26 cellular contexts compared by ENCODE assay signal in genomic region chr4:124104628-124105027, GRCh38.
DNase-seq lines count a peak whose midpoint lies in the region; FAIRE-seq and TF ChIP-seq lines count a peak whose summit lies in the region.
"Had no signal": no experiment of that assay in that cellular context is flagged by ENCODE, and none has a peak within 500 bp of the region (broad histone marks: within the 10 kb centered on the region; RNA-seq: fewer than 3 reads in every experiment).

No MANE protein-coding gene starts in this region.

- H3K27me3 ChIP-seq in bronchial epithelial cell (ENCODE audit: control insufficient read depth, insufficient read depth, low read length) (no peaks in the 10 kb centered on the region), esophagus (ENCODE audit: control insufficient read depth in 1 of 2, insufficient read depth in 2 of 2, low read length in 2 of 2) (no peaks in the 10 kb centered on the region), keratinocyte (ENCODE audit: control insufficient read depth, extremely low read depth, insufficient read depth, low read length) (no peaks in the 10 kb centered on the region), suprapubic skin (no peaks in the 10 kb centered on the region)
- H3K27me3 ChIP-seq: SJSA1 had no signal

- peaks cover 3% of the 10 kb centered on the region for H3K9me1 ChIP-seq in keratinocyte (ENCODE audit: control insufficient read depth, extremely low read depth, insufficient read depth, low read length)

- H3K9ac ChIP-seq in keratinocyte (ENCODE audit: control insufficient read depth, extremely low read depth, insufficient read depth, low read length), result no peak overlapping the region

- 48 to 81% methylated on average over 3 of the region's 3 CpGs for WGBS in esophagus, 2 donors
- WGBS in suprapubic skin, result 75% methylated on average over 3 of the region's 3 CpGs

- peak overlapping the region; percentile 61 for H3K4me2 ChIP-seq in keratinocyte (ENCODE audit: control insufficient read depth, extremely low read depth, insufficient read depth, low read depth, low read length)

- no peaks in the 10 kb centered on the region for H3K79me2 ChIP-seq in keratinocyte (ENCODE audit: control insufficient read depth, insufficient read depth, low read length)

- no peak for TF ChIP-seq CTCF in bronchial epithelial cell (IDR thresholded peaks at IDR 0.05; ENCODE audit: insufficient read depth, low read length, severe bottlenecking)
- TF ChIP-seq CTCF in keratinocyte (optimal IDR thresholded peaks at IDR 0.05 in 1 of 3, IDR thresholded peaks at IDR 0.05 in 1 of 3, conservative IDR thresholded peaks at IDR 0.05 in 1 of 3; ENCODE audit: extremely low read depth in 1 of 3, insufficient read depth in 2 of 3, low read length in 3 of 3), result no peak
- no peak for TF ChIP-seq CTCF in suprapubic skin (IDR thresholded peaks at IDR 0.05)

- DNase-seq in bronchial epithelial cell (ENCODE audit: low read depth) (peak; percentile 69), keratinocyte (ENCODE audit: low read depth, low spot score) (peak; percentile 11), suprapubic skin (ENCODE audit: low spot score in 2 of 2) (no peak), LoVo (ENCODE audit: low spot score) (no peak), mucosa of gallbladder (ENCODE audit: low spot score) (no peak), dermis blood vessel endothelial cell (no peak)
- DNase-seq: Calu3; CD8-positive, alpha-beta memory T cell; DMS79 treated with DMSO at 0.1 percent for 48 hours; KG1; NCI-H1048; NCI-H1417; NCI-H1694; NCI-H2029 treated with DMSO at 0.1 percent for 48 hours; NCI-H446 treated with DMSO at 0.1 percent for 48 hours; NCI-H526; NCI-H82; NK-92 treated with Interleukin-12 subunit alpha and Interleukin-12 subunit beta, amount 100 ng/mL, for 24 hours; Right ventricle myocardium superior had no signal

- H3K4me3 ChIP-seq in bronchial epithelial cell (ENCODE audit: low read depth, low read length) (no peak overlapping the region), esophagus (ENCODE audit: low read depth in 1 of 2, low read length in 2 of 2) (no peak overlapping the region), keratinocyte (ENCODE audit: control insufficient read depth in 2 of 3, extremely low read depth in 1 of 3, insufficient read depth in 2 of 3, low read depth in 1 of 3, low read length in 3 of 3) (peak overlapping the region in 1 of 3 experiments; percentile 2), suprapubic skin (no peak overlapping the region)
- H3K4me3 ChIP-seq: SJSA1 had no signal

- H2AFZ ChIP-seq in keratinocyte (ENCODE audit: control insufficient read depth, low read length), result peak overlapping the region; percentile 51

- H3K9me3 ChIP-seq in esophagus (ENCODE audit: control insufficient read depth in 2 of 2, insufficient read depth in 1 of 2, low read depth in 1 of 2, low read length in 1 of 2), result no peaks in the 10 kb centered on the region
- no peaks in the 10 kb centered on the region for H3K9me3 ChIP-seq in keratinocyte (ENCODE audit: control insufficient read depth, low read depth, low read length)
- H3K9me3 ChIP-seq in suprapubic skin, result no peaks in the 10 kb centered on the region
- H3K9me3 ChIP-seq: SJSA1 had no signal

- TF ChIP-seq POLR2A in suprapubic skin (IDR thresholded peaks at IDR 0.05), result no peak

- dilution Hi-C loops in keratinocyte (cut with MboI; ENCODE audit: extremely low pct_ligation_motif_present, low sequenced_read_pairs), result no loop called here

- H3K4me1 ChIP-seq in esophagus (ENCODE audit: control insufficient read depth in 2 of 2, insufficient read depth in 2 of 2, low read length in 1 of 2) (peaks cover 3 to 5% of the 10 kb centered on the region in 2 donors), keratinocyte (ENCODE audit: control insufficient read depth, extremely low read depth, insufficient read depth, low read length) (peaks cover 14% of the 10 kb centered on the region), suprapubic skin (peaks cover 13% of the 10 kb centered on the region)
- H3K4me1 ChIP-seq: SJSA1 had no signal

- FAIRE-seq in bronchial epithelial cell (lab: Jason Lieb, UNC) (peak; percentile 32), keratinocyte (lab: Jason Lieb, UNC) (peak; percentile 48)
- FAIRE-seq: GM12892, GM19239, H54, HTR-8/SVneo had no signal

- TF ChIP-seq EP300 in suprapubic skin (IDR thresholded peaks at IDR 0.05), result no peak

- peak overlapping the region; percentile 81 to 87 for H3K27ac ChIP-seq in esophagus (ENCODE audit: low read depth in 2 of 2, low read length in 1 of 2)
- peak overlapping the region; percentile 31 for H3K27ac ChIP-seq in keratinocyte (ENCODE audit: control insufficient read depth, insufficient read depth, low read length)
- H3K27ac ChIP-seq in suprapubic skin, result peak overlapping the region; percentile 42
- H3K27ac ChIP-seq: C4-2B, SJSA1 had no signal

- H4K20me1 ChIP-seq in keratinocyte (ENCODE audit: control insufficient read depth, extremely low read depth, insufficient read depth, low read length), result no peaks in the 10 kb centered on the region

- H3K36me3 ChIP-seq in bronchial epithelial cell (ENCODE audit: control insufficient read depth, insufficient read depth, low read length), result no peaks in the 10 kb centered on the region
- no peaks in the 10 kb centered on the region for H3K36me3 ChIP-seq in esophagus (ENCODE audit: control insufficient read depth in 2 of 2, insufficient read depth in 2 of 2, low read length in 1 of 2)
- no peaks in the 10 kb centered on the region for H3K36me3 ChIP-seq in keratinocyte (ENCODE audit: control insufficient read depth in 2 of 2, extremely low read depth in 1 of 2, insufficient read depth in 2 of 2, low read length in 2 of 2)
- H3K36me3 ChIP-seq in suprapubic skin, result no peaks in the 10 kb centered on the region
- H3K36me3 ChIP-seq: SJSA1 had no signal

Comparison
In these comparisons a context has a peak if more than half of its experiments do, and no peak if none do; other contexts are left out.
1. DNase-seq: peak in bronchial epithelial cell (single experiment) and keratinocyte (single experiment); none in suprapubic skin (0 of 2), LoVo (single experiment), mucosa of gallbladder (single experiment) and dermis blood vessel endothelial cell (single experiment).
2. H3K27ac ChIP-seq: peak in every context shown above with its lines; median percentile 84 in esophagus; 42 in suprapubic skin; 31 in keratinocyte.